9 cellular contexts compared by ENCODE assay signal in genomic region chr11:121929581-121929980, GRCh38.
DNase-seq lines count a peak whose midpoint lies in the region; ATAC-seq and TF ChIP-seq lines count a peak whose summit lies in the region.
"Had no signal": no experiment of that assay in that cellular context is flagged by ENCODE, and none has a peak within 500 bp of the region (broad histone marks: within the 10 kb centered on the region; RNA-seq: fewer than 3 reads in every experiment).

No MANE protein-coding gene starts in this region.

- no peak for TF ChIP-seq POLR2A in prostate gland (IDR thresholded peaks at IDR 0.05)

- H3K27me3 ChIP-seq in PC-3 (ENCODE audit: low read length) (no peaks in the 10 kb centered on the region), heart right ventricle (peaks cover 0 to 19% (median 0%) of the 10 kb centered on the region in 7 donors), prostate gland (replicated peaks; ENCODE audit: insufficient read depth) (no peaks in the 10 kb centered on the region)

- no peaks in the 10 kb centered on the region for H3F3A ChIP-seq in PC-3 (ENCODE audit: low read length, unreplicated experiment)

- H3K36me3 ChIP-seq in PC-3 (ENCODE audit: low read depth, low read length) (no peaks in the 10 kb centered on the region), heart right ventricle (no peaks in the 10 kb centered on the region), prostate gland (no peaks in the 10 kb centered on the region)

- 0 to 2% methylated on average over 11 of the region's 11 CpGs for WGBS in heart right ventricle, 2 donors
- 2% methylated on average over 11 of the region's 11 CpGs for WGBS in prostate gland

- no TSS peak for BruUV-seq in PC-3 (replicated peaks; lab: Mats Ljungman, UMichigan)

- in situ Hi-C loops in G401 (cut with HindIII; ENCODE audit: low sequenced_read_pairs) = no loop called here

- no peak for ATAC-seq in PC-3
- peak; percentile 39 to 78 (median 52) for ATAC-seq in heart right ventricle
- no peak for ATAC-seq in HG02623 (IDR thresholded peaks at IDR 0.05; ENCODE audit: unreplicated experiment)
- ATAC-seq in natural killer cell treated with Interleukin-12 subunit alpha and Interleukin-12 subunit beta and Interleukin-15 and Interleukin-18, amount 100 ng/mL, for 72 hours = no peak
- ATAC-seq: stimulated activated effector memory CD8-positive, alpha-beta T cell treated with anti-CD3 and anti-CD28 coated beads, Interleukin-12 subunit alpha, Interleukin-12 subunit beta, amount 100 ng/mL, for 72 hours had no signal

- no peak for TF ChIP-seq CTCF in PC-3 (conservative IDR thresholded peaks at IDR 0.05; ENCODE audit: low read depth, low read length)
- no peak for TF ChIP-seq CTCF in heart right ventricle (IDR thresholded peaks at IDR 0.05)
- no peak for TF ChIP-seq CTCF in prostate gland (IDR thresholded peaks at IDR 0.05)
- TF ChIP-seq CTCF in GM10266 (IDR thresholded peaks at IDR 0.05; ENCODE audit: control insufficient read depth, insufficient read depth, low read depth, missing control alignments) = no peak

- no peak overlapping the region for H3K9ac ChIP-seq in PC-3 (ENCODE audit: low read length)

- H3K4me3 ChIP-seq in PC-3 (ENCODE audit: low read length) = peak overlapping the region; percentile 35; the same call in 1 of the 2 replicates
- peak overlapping the region; percentile 7 to 46 (median 40) for H3K4me3 ChIP-seq in heart right ventricle
- H3K4me3 ChIP-seq in prostate gland = peak overlapping the region; percentile 2 to 3

- no peaks in the 10 kb centered on the region for H3K4me1 Mint-ChIP-seq in natural killer cell treated with Interleukin-12 subunit alpha and Interleukin-12 subunit beta and Interleukin-15 and Interleukin-18, amount 100 ng/mL, for 72 hours (ENCODE audit: low read depth in 2 of 2)
- H3K4me1 Mint-ChIP-seq: stimulated activated effector memory CD8-positive, alpha-beta T cell treated with anti-CD3 and anti-CD28 coated beads, Interleukin-12 subunit alpha, Interleukin-12 subunit beta, amount 100 ng/mL, for 72 hours had no signal

- H3K36me3 Mint-ChIP-seq in natural killer cell treated with Interleukin-12 subunit alpha and Interleukin-12 subunit beta and Interleukin-15 and Interleukin-18, amount 100 ng/mL, for 72 hours = no peaks in the 10 kb centered on the region
- H3K36me3 Mint-ChIP-seq: stimulated activated effector memory CD8-positive, alpha-beta T cell treated with anti-CD3 and anti-CD28 coated beads, Interleukin-12 subunit alpha, Interleukin-12 subunit beta, amount 100 ng/mL, for 72 hours had no signal

- no peak overlapping the region for H3K27ac Mint-ChIP-seq in natural killer cell treated with Interleukin-12 subunit alpha and Interleukin-12 subunit beta and Interleukin-15 and Interleukin-18, amount 100 ng/mL, for 72 hours
- H3K27ac Mint-ChIP-seq: stimulated activated effector memory CD8-positive, alpha-beta T cell treated with anti-CD3 and anti-CD28 coated beads, Interleukin-12 subunit alpha, Interleukin-12 subunit beta, amount 100 ng/mL, for 72 hours had no signal

- H3K9me3 Mint-ChIP-seq in natural killer cell treated with Interleukin-12 subunit alpha and Interleukin-12 subunit beta and Interleukin-15 and Interleukin-18, amount 100 ng/mL, for 72 hours = no peaks in the 10 kb centered on the region
- H3K9me3 Mint-ChIP-seq: stimulated activated effector memory CD8-positive, alpha-beta T cell treated with anti-CD3 and anti-CD28 coated beads, Interleukin-12 subunit alpha, Interleukin-12 subunit beta, amount 100 ng/mL, for 72 hours had no signal

- POLR2A ChIA-PET in PC-3 (lab: Charles Lee; ENCODE audit: unreplicated experiment) = no interaction called here

- no peaks in the 10 kb centered on the region for H3K79me2 ChIP-seq in PC-3 (ENCODE audit: low read length)

- H3K4me1 ChIP-seq in PC-3 (ENCODE audit: insufficient read depth, low read length) (peaks cover 29% of the 10 kb centered on the region), heart right ventricle (peaks cover 0 to 22% (median 17%) of the 10 kb centered on the region in 9 donors), prostate gland (replicated peaks) (no peaks in the 10 kb centered on the region)

- intact Hi-C loops in PC-3 (cut with micrococcal nuclease) (no loop called here), heart right ventricle (cut with DNase I) (no loop called here), prostate gland (cut with DNase I) (no loop called here)

- H3K27me3 Mint-ChIP-seq in natural killer cell treated with Interleukin-12 subunit alpha and Interleukin-12 subunit beta and Interleukin-15 and Interleukin-18, amount 100 ng/mL, for 72 hours = peaks cover 32 to 45% of the 10 kb centered on the region in 2 donors

- DNase-seq in G401 (ENCODE audit: low spot score) (peak; percentile 20), PC-3 (peak; percentile 27), heart right ventricle (peak; percentile 35 to 40), prostate gland (ENCODE audit: low spot score) (no peak), GM10266 (ENCODE audit: extremely low spot score) (no peak)
- no peak for DNase-seq in natural killer cell treated with Interleukin-12 subunit alpha and Interleukin-12 subunit beta and Interleukin-15 and Interleukin-18, amount 100 ng/mL, for 72 hours (ENCODE audit: low spot score)
- no peak for DNase-seq in NK-92 treated with Interleukin-12 subunit alpha and Interleukin-12 subunit beta, amount 100 ng/mL, for 24 hours (lab: John Stamatoyannopoulos, UW)

- H4K20me1 ChIP-seq in PC-3 (ENCODE audit: low read length) = no peaks in the 10 kb centered on the region

- no peak overlapping the region for H3K4me3 Mint-ChIP-seq in natural killer cell treated with Interleukin-12 subunit alpha and Interleukin-12 subunit beta and Interleukin-15 and Interleukin-18, amount 100 ng/mL, for 72 hours
- H3K4me3 Mint-ChIP-seq: stimulated activated effector memory CD8-positive, alpha-beta T cell treated with anti-CD3 and anti-CD28 coated beads, Interleukin-12 subunit alpha, Interleukin-12 subunit beta, amount 100 ng/mL, for 72 hours had no signal

- no peaks in the 10 kb centered on the region for H3K9me3 ChIP-seq in PC-3 (ENCODE audit: low read length)
- H3K9me3 ChIP-seq in heart right ventricle = no peaks in the 10 kb centered on the region
- H3K9me3 ChIP-seq in prostate gland = no peaks in the 10 kb centered on the region

- H2AFZ ChIP-seq in PC-3 (ENCODE audit: low read length) = peak overlapping the region; percentile 61

- CTCF ChIA-PET in PC-3 (lab: Charles Lee) = no interaction called here

- H3K9me2 ChIP-seq in PC-3 (replicated peaks; ENCODE audit: low read length) = no peaks in the 10 kb centered on the region

- H3K4me2 ChIP-seq in PC-3 (ENCODE audit: low read length) = peak overlapping the region; percentile 61

- H3K27ac ChIP-seq in PC-3 (ENCODE audit: low read length) (no peak overlapping the region), heart right ventricle (peak overlapping the region in 6 of 10 donors; percentile 13 to 76 (median 50)), prostate gland (peak overlapping the region in 1 of 2 donors; percentile 7)

Comparison
In these comparisons a context has a peak if more than half of its experiments do, and no peak if none do; other contexts are left out.
1. DNase-seq: peak in G401 (single experiment), PC-3 (single experiment) and heart right ventricle (2 of 2); none in prostate gland (single experiment), GM10266 (single experiment), natural killer cell treated with Interleukin-12 subunit alpha and Interleukin-12 subunit beta and Interleukin-15 and Interleukin-18, amount 100 ng/mL, for 72 hours (single experiment) and NK-92 treated with Interleukin-12 subunit alpha and Interleukin-12 subunit beta, amount 100 ng/mL, for 24 hours (single experiment).
2. ATAC-seq: peak in heart right ventricle (8 of 8); none in PC-3 (single experiment), HG02623 (single experiment) and natural killer cell treated with Interleukin-12 subunit alpha and Interleukin-12 subunit beta and Interleukin-15 and Interleukin-18, amount 100 ng/mL, for 72 hours (0 of 2).
3. Peak in every context shown above with its lines, with median percentiles within 50 percentile points of each other: H3K4me3 ChIP-seq.